ENCODE assay signal across 2 cellular contexts in the genomic region with DNA sequence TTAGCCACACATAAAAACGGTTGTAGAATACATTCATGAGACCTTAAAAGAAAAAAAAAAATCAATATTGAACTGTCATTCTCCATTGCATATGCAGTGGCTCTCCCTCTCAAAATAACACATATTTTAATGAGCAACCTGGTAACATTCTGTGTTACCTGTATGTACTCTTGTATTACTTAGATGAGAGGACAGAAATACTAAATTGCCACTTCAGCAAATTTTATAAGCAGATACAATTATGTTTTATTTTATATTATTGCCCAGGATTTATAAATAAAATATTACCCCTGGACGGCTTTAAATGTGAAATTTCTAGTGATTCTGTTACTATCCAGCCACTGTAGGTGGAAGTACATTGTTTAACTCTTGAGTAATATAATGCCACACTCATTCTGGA.
TF ChIP-seq lines count a peak whose summit lies in the region.

No MANE protein-coding gene starts in this region.

TF ChIP-seq in HepG2, 621 proteins besides CTCF, POLR2A, EP300 and RAD21:
- TF ChIP-seq, protein P1, sequence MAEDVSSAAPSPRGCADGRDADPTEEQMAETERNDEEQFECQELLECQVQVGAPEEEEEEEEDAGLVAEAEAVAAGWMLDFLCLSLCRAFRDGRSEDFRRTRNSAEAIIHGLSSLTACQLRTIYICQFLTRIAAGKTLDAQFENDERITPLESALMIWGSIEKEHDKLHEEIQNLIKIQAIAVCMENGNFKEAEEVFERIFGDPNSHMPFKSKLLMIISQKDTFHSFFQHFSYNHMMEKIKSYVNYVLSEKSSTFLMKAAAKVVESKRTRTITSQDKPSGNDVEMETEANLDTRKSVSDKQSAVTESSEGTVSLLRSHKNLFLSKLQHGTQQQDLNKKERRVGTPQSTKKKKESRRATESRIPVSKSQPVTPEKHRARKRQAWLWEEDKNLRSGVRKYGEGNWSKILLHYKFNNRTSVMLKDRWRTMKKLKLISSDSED (CRISPR knock-in tag; IDR thresholded peaks at IDR 0.05) = no peak
- no peak for TF ChIP-seq SRY (CRISPR knock-in tag; IDR thresholded peaks at IDR 0.05)
- no peak for TF ChIP-seq ZNF644 (CRISPR knock-in tag; IDR thresholded peaks at IDR 0.05; ENCODE audit: low read depth)
- TF ChIP-seq ZEB1 (IDR thresholded peaks at IDR 0.05; ENCODE audit: insufficient replicate concordance, low read depth) = no peak
- TF ChIP-seq MAFK (conservative IDR thresholded peaks at IDR 0.05 in 1 of 2, IDR thresholded peaks at IDR 0.05 in 1 of 2; ENCODE audit: low read length in 2 of 2) = peak; percentile 79 to 95
- peak; percentile 86 for TF ChIP-seq MAFF (IDR thresholded peaks at IDR 0.05; ENCODE audit: low read depth, low read length)

TF ChIP-seq in IMR-90, 13 proteins besides CTCF, POLR2A, EP300 and RAD21:
- no peak for TF ChIP-seq NFE2L2 (IDR thresholded peaks at IDR 0.05; ENCODE audit: low read depth, low read length)
- TF ChIP-seq MAFK (IDR thresholded peaks at IDR 0.05; ENCODE audit: low read depth, low read length) = peak; percentile 88
